ENCODE assay signal across 15 cellular contexts in genomic region chr11:91608662-91609061, GRCh38.
DNase-seq lines count a peak whose midpoint lies in the region; ATAC-seq, FAIRE-seq and TF ChIP-seq lines count a peak whose summit lies in the region.
"Had no signal": no experiment of that assay in that cellular context is flagged by ENCODE, and none has a peak within 500 bp of the region (broad histone marks: within the 10 kb centered on the region; RNA-seq: fewer than 3 reads in every experiment).

No MANE protein-coding gene starts in this region.

- H3K4me1 ChIP-seq in A549, result peaks cover 13% of the 10 kb centered on the region; the same call in 1 of the 3 replicates
- H3K4me1 ChIP-seq in H9 (ENCODE audit: insufficient read depth, low read length), result no peaks in the 10 kb centered on the region
- H3K4me1 ChIP-seq in lower lobe of right lung, result peaks cover 6% of the 10 kb centered on the region

- TF ChIP-seq RAD21 in A549 (conservative IDR thresholded peaks at IDR 0.05 in 1 of 2, IDR thresholded peaks at IDR 0.05 in 1 of 2), result 0 out of 5 replicates have a peak, but pooled peaks of 1 of the 2 experiments have one; percentile 25

- H3K18ac ChIP-seq in H9 (ENCODE audit: insufficient read length, low read depth, low read length), result no peak overlapping the region

- no peak overlapping the region for H4K8ac ChIP-seq in H9 (replicated peaks; ENCODE audit: insufficient read length, low read depth, low read length)

- H3K4me3 Mint-ChIP-seq in endothelial cell (ENCODE audit: unreplicated experiment), result no peak overlapping the region
- H3K4me3 Mint-ChIP-seq in H9, result no peak overlapping the region
- H3K4me3 Mint-ChIP-seq: CD4-positive, CD25-positive, alpha-beta regulatory T cell; HFFc6 had no signal

- no peak overlapping the region for H3T11ph ChIP-seq in H9 (ENCODE audit: low read length)

- H3K56ac ChIP-seq in H9 (ENCODE audit: insufficient read length, low read depth, low read length), result no peak overlapping the region

- TF ChIP-seq EP300 in A549 (IDR thresholded peaks at IDR 0.05), result no peak; a peak in 1 of 5 replicates

- 31% methylated on average over 4 of the region's 4 CpGs for WGBS in A549 (ENCODE audit: missing lambda C conversion rate)
- no CpG with 5 or more reads among the region's 4 CpGs for WGBS in H9 (ENCODE audit: extremely low coverage, insufficient read length, low lambda C conversion rate)

- H2BK12ac ChIP-seq in H9 (ENCODE audit: insufficient read length, low read depth, low read length), result no peak overlapping the region

- H3K27ac Mint-ChIP-seq in endothelial cell (ENCODE audit: unreplicated experiment) (peak overlapping the region; percentile 53), H9 (no peak overlapping the region)
- H3K27ac Mint-ChIP-seq: CD4-positive, CD25-positive, alpha-beta regulatory T cell; HFFc6 had no signal

- H3K9me3 ChIP-seq in A549 (no peaks in the 10 kb centered on the region), H9 (ENCODE audit: control insufficient read depth, low read depth, low read length) (no peaks in the 10 kb centered on the region), lower lobe of right lung (no peaks in the 10 kb centered on the region)

- peak; percentile 56 for FAIRE-seq in A549 (lab: Jason Lieb, UNC)

- H2AFZ ChIP-seq in H9 (ENCODE audit: low read length), result no peak overlapping the region

- H2BK5ac ChIP-seq in H9 (ENCODE audit: insufficient read length, low read length), result no peak overlapping the region

- no peak overlapping the region for H2BK15ac ChIP-seq in H9 (ENCODE audit: low read depth, low read length)

- POLR2A ChIA-PET in A549 (lab: Yijun Ruan, JAX), result no interaction called here

- no peak overlapping the region for H3K9ac ChIP-seq in H9 (ENCODE audit: extremely low read depth, insufficient read length, low read length)

- no peak overlapping the region for H4K91ac ChIP-seq in H9 (ENCODE audit: insufficient read length, low read depth, low read length)

- no peaks in the 10 kb centered on the region for H3K79me1 ChIP-seq in H9 (ENCODE audit: insufficient read depth, low read depth, low read length, poor library complexity, severe bottlenecking)

- peak overlapping the region; percentile 33 for H3K4me2 ChIP-seq in A549
- H3K4me2 ChIP-seq in H9 (ENCODE audit: insufficient read depth, insufficient read length, low read length), result no peak overlapping the region

- no peaks in the 10 kb centered on the region for H3K36me3 ChIP-seq in lower lobe of right lung

- CTCF ChIA-PET in A549 (lab: Yijun Ruan, JAX), result no interaction called here

- H3K36me3 Mint-ChIP-seq in endothelial cell (ENCODE audit: low read depth, unreplicated experiment), result no peaks in the 10 kb centered on the region
- H3K36me3 Mint-ChIP-seq in H9 (ENCODE audit: insufficient read depth in 1 of 3, low read depth in 3 of 3), result no peaks in the 10 kb centered on the region
- H3K36me3 Mint-ChIP-seq: CD4-positive, CD25-positive, alpha-beta regulatory T cell had no signal

- no peaks in the 10 kb centered on the region for H3K27me3 ChIP-seq in H9 (ENCODE audit: insufficient read depth, low read length)
- H3K27me3 ChIP-seq in lower lobe of right lung (ENCODE audit: low read depth), result no peaks in the 10 kb centered on the region

- no peaks in the 10 kb centered on the region for H3K27me3 Mint-ChIP-seq in endothelial cell (ENCODE audit: unreplicated experiment)
- no peaks in the 10 kb centered on the region for H3K27me3 Mint-ChIP-seq in H9 (ENCODE audit: low read depth)
- H3K27me3 Mint-ChIP-seq: CD4-positive, CD25-positive, alpha-beta regulatory T cell had no signal

- H3K4me1 Mint-ChIP-seq in endothelial cell (ENCODE audit: unreplicated experiment) (peaks cover 11% of the 10 kb centered on the region), H9 (no peaks in the 10 kb centered on the region)
- H3K4me1 Mint-ChIP-seq: CD4-positive, CD25-positive, alpha-beta regulatory T cell had no signal

- TF ChIP-seq CTCF in A549 (IDR thresholded peaks at IDR 0.05) (no peak), LNCaP clone FGC (IDR thresholded peaks at IDR 0.05; ENCODE audit: control insufficient read depth, extremely low read depth, insufficient read depth) (no peak), endothelial cell (IDR thresholded peaks at IDR 0.05; ENCODE audit: unreplicated experiment) (no peak), H9 (conservative IDR thresholded peaks at IDR 0.05) (no peak), lower lobe of right lung (IDR thresholded peaks at IDR 0.05) (no peak)

- no peak overlapping the region for H2BK20ac ChIP-seq in H9 (ENCODE audit: low read depth, low read length, poor library complexity, severe bottlenecking)

- H3K4ac ChIP-seq in H9 (ENCODE audit: low read depth, low read length), result no peak overlapping the region

- no peak overlapping the region for H3K14ac ChIP-seq in H9 (ENCODE audit: insufficient read depth, low read length)

- H3K23ac ChIP-seq in H9 (ENCODE audit: insufficient read length, low read depth, low read length), result no peak overlapping the region

- no peak overlapping the region for H2BK120ac ChIP-seq in H9 (ENCODE audit: low read depth, low read length, poor library complexity, severe bottlenecking)

- DNase-seq in A549 (ENCODE audit: low read depth in 1 of 2, low spot score in 1 of 2) (peak in 1 of 2 experiments; percentile 59), LNCaP clone FGC (ENCODE audit: low read depth) (peak; percentile 96), NCI-H69 (lab: John Stamatoyannopoulos, UW) (peak; percentile 62), endothelial cell (ENCODE audit: low spot score) (no peak), HCEC 1CT (no peak), H9 (no peak), lower lobe of right lung (no peak)
- DNase-seq: Calu3; CD4-positive, CD25-positive, alpha-beta regulatory T cell; GOT3; HFFc6; NCI-H1436; NCI-H2107; NCI-H510A treated with DMSO at 0.1 percent for 48 hours had no signal

- H3K4me3 ChIP-seq in A549, result no peak overlapping the region
- H3K4me3 ChIP-seq in LNCaP clone FGC (ENCODE audit: low read depth, low read length), result no peak overlapping the region
- H3K4me3 ChIP-seq in lower lobe of right lung, result no peak overlapping the region

- H3K9me3 Mint-ChIP-seq in endothelial cell (ENCODE audit: unreplicated experiment) (no peaks in the 10 kb centered on the region), H9 (no peaks in the 10 kb centered on the region)

- H4K20me1 ChIP-seq in H9 (ENCODE audit: control insufficient read depth, insufficient read depth, insufficient read length), result no peaks in the 10 kb centered on the region

- intact Hi-C loops in lower lobe of right lung (cut with DNase I), result no loop called here

- H4K5ac ChIP-seq in H9 (ENCODE audit: insufficient read length, low read depth, low read length), result no peak overlapping the region

- peak; percentile 81 to 85 for ATAC-seq in A549
- no peak for ATAC-seq in lower lobe of right lung
- ATAC-seq: SK-N-SH treated with all-trans-retinoic acid at 6 μM for 48 hours had no signal

- TF ChIP-seq POLR2A in A549 (IDR thresholded peaks at IDR 0.05; ENCODE audit: low read length), result no peak

- H3K23me2 ChIP-seq in H9 (ENCODE audit: insufficient read length, low read depth, low read length, poor library complexity, severe bottlenecking), result no peaks in the 10 kb centered on the region

- H3K27ac ChIP-seq in A549 (peak overlapping the region; percentile 48 to 53; a peak in 3 of 6 replicates), H9 (ENCODE audit: insufficient read length, low read depth, low read length) (no peak overlapping the region), lower lobe of right lung (no peak overlapping the region)

- no peaks in the 10 kb centered on the region for H3K79me2 ChIP-seq in H9 (ENCODE audit: insufficient read depth, low read length)

- H2AK5ac ChIP-seq in H9 (ENCODE audit: insufficient read length, low read length), result no peak overlapping the region

TF ChIP-seq in A549, 52 proteins besides CTCF, POLR2A, EP300 and RAD21:
- no peak for TF ChIP-seq ATOH8 (CRISPR knock-in tag; IDR thresholded peaks at IDR 0.05; ENCODE audit: low read depth)
- TF ChIP-seq EHMT2 (IDR thresholded peaks at IDR 0.05; ENCODE audit: low read depth), result no peak
- no peak for TF ChIP-seq MYC (IDR thresholded peaks at IDR 0.05; ENCODE audit: borderline replicate concordance, low read length)
- TF ChIP-seq NPAS2 (CRISPR knock-in tag; IDR thresholded peaks at IDR 0.05; ENCODE audit: borderline replicate concordance), result no peak
- no peak for TF ChIP-seq EHF (CRISPR knock-in tag; IDR thresholded peaks at IDR 0.05)
- no peak for TF ChIP-seq TP53 (CRISPR knock-in tag; IDR thresholded peaks at IDR 0.05)
- TF ChIP-seq FOXS1 (CRISPR knock-in tag; IDR thresholded peaks at IDR 0.05), result no peak
- TF ChIP-seq ELK1 (IDR thresholded peaks at IDR 0.05; ENCODE audit: low read depth, low read length), result no peak
- TF ChIP-seq CBX2 (IDR thresholded peaks at IDR 0.05; ENCODE audit: borderline replicate concordance, low read depth), result no peak
- no peak for TF ChIP-seq ZSCAN20 (CRISPR knock-in tag; IDR thresholded peaks at IDR 0.05)
- no peak for TF ChIP-seq KDM1A (IDR thresholded peaks at IDR 0.05; ENCODE audit: low read depth)
- TF ChIP-seq CBX8 (IDR thresholded peaks at IDR 0.05), result no peak
TF ChIP-seq in A549: peak in this region for 0.

Comparison
In these comparisons a context has a peak if more than half of its experiments do, and no peak if none do; other contexts are left out.
1. ATAC-seq: peak in A549 (2 of 2); none in lower lobe of right lung (0 of 2).
2. DNase-seq: peak in LNCaP clone FGC (single experiment) and NCI-H69 (single experiment); none in endothelial cell (single experiment), HCEC 1CT (single experiment), H9 (single experiment) and lower lobe of right lung (single experiment).
3. H3K27ac ChIP-seq: peak in A549 (2 of 2); none in H9 (single experiment) and lower lobe of right lung (single experiment).